ENCODE assay signal across 8 cellular contexts in the genomic region with DNA sequence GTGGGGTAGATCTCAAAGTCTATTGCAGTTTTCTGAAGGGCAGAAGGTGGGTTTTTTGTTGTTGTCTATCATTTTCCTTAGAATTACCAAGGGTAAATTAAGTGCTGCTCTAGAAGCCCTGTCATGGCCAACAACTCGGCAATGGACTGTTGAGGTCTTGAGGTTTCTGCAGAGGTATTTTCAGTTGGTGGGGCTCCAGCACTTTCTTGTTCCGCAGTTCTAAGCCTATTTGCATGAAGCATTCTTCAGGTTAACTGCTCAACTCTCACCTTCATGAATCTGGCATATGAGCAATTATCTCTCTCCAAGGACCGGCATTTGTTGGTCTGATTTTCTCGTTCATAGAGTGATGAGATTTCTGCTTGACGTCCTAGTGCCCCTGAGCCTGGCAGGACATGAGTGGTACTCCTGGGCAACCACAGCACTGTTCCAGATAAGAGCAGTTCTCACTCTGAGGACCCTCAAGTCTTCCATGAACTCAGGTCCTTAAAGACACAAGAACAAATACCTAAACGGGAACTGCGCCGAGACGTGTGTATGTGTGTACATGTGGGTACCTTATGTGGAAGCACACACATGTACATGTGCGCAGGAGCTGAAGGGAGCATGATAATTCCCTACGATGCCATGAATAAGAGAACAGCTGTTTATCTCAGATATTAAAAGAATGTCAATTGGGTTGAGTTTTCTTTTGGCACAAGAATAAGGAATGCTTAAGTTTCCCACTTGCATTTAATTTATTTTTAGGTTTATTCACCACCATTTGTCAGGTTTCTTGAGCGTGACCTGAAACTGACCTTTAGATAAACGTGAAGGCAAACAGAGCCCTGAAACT.
DNase-seq lines count a peak whose midpoint lies in the region; ATAC-seq and TF ChIP-seq lines count a peak whose summit lies in the region.

No MANE protein-coding gene starts in this region.

- H3K27ac Mint-ChIP-seq in effector memory CD8-positive, alpha-beta T cell = no peak overlapping the region

- no peak overlapping the region for H3K9ac ChIP-seq in MM.1S (ENCODE audit: low read length)
- H3K9ac ChIP-seq in parathyroid adenoma = no peak overlapping the region

- TF ChIP-seq CTCF in MM.1S (IDR thresholded peaks at IDR 0.05; ENCODE audit: low read length) = no peak
- no peak for TF ChIP-seq CTCF in parathyroid adenoma (IDR thresholded peaks at IDR 0.05)

- H3K4me1 ChIP-seq in MM.1S (ENCODE audit: low read length) (peaks cover 35% of the 10 kb centered on the region), parathyroid adenoma (peaks cover 11% of the 10 kb centered on the region)

- H3K27me3 ChIP-seq in MM.1S (replicated peaks; ENCODE audit: insufficient read depth, low read length) (peaks cover 23% of the 10 kb centered on the region), parathyroid adenoma (ENCODE audit: control insufficient read depth, insufficient read depth, low read length) (no peaks in the 10 kb centered on the region)

- H4K20me1 ChIP-seq in MM.1S (ENCODE audit: insufficient read depth, low read length) = no peaks in the 10 kb centered on the region

- no peak for DNase-seq in MM.1S
- no peak for DNase-seq in effector memory CD8-positive, alpha-beta T cell
- DNase-seq in SIG-M5 treated with dmso at 0.1 percent for 504 hours (lab: John Stamatoyannopoulos, UW; ENCODE audit: unreplicated experiment) = no peak
- no peak for DNase-seq in DMS153 treated with DMSO at 0.1 percent for 48 hours (lab: John Stamatoyannopoulos, UW; ENCODE audit: unreplicated experiment)
- DNase-seq in GOT3 (lab: John Stamatoyannopoulos, UW) = no peak

- H3K4me2 ChIP-seq in MM.1S (ENCODE audit: low read depth, low read length) (peak overlapping the region; percentile 77), parathyroid adenoma (ENCODE audit: low read length) (peak overlapping the region; percentile 42)

- peaks cover 6 to 7% of the 10 kb centered on the region in 2 donors for H3K9me3 Mint-ChIP-seq in effector memory CD8-positive, alpha-beta T cell

- peaks cover 0 to 2% of the 10 kb centered on the region in 2 donors for H3K4me1 Mint-ChIP-seq in effector memory CD8-positive, alpha-beta T cell (ENCODE audit: low read depth in 2 of 2)

- H3K27ac ChIP-seq in MM.1S (ENCODE audit: low read length) = no peak overlapping the region
- peak overlapping the region; percentile 31 for H3K27ac ChIP-seq in parathyroid adenoma

- peaks cover 18% of the 10 kb centered on the region for H3F3A ChIP-seq in MM.1S (ENCODE audit: insufficient read depth, low read length)

- no peak overlapping the region for H3K4me3 ChIP-seq in MM.1S (ENCODE audit: low read length)
- peak overlapping the region; percentile 46 for H3K4me3 ChIP-seq in parathyroid adenoma (ENCODE audit: low read depth, low read length)

- H2AFZ ChIP-seq in MM.1S (ENCODE audit: low read length) = no peak overlapping the region
- H2AFZ ChIP-seq in parathyroid adenoma = peak overlapping the region; percentile 54

- ATAC-seq in GM18870 (IDR thresholded peaks at IDR 0.05; ENCODE audit: unreplicated experiment) (peak; percentile 61), HG02642 (IDR thresholded peaks at IDR 0.05; ENCODE audit: poor library complexity, unreplicated experiment) (peak; percentile 77)
- ATAC-seq in effector memory CD8-positive, alpha-beta T cell (replicated peaks) = no peak

- H3K9me2 ChIP-seq in MM.1S (replicated peaks; ENCODE audit: insufficient read depth, low read length) = no peaks in the 10 kb centered on the region

- H3K9me3 ChIP-seq in MM.1S (replicated peaks; ENCODE audit: insufficient read depth, low read length) = no peaks in the 10 kb centered on the region
- H3K9me3 ChIP-seq in parathyroid adenoma (ENCODE audit: control insufficient read depth, low read length) = no peaks in the 10 kb centered on the region

- H3K36me3 Mint-ChIP-seq in effector memory CD8-positive, alpha-beta T cell (ENCODE audit: insufficient read depth) = no peaks in the 10 kb centered on the region

- no peak overlapping the region for H3K4me3 Mint-ChIP-seq in effector memory CD8-positive, alpha-beta T cell

- H3K36me3 ChIP-seq in MM.1S (replicated peaks; ENCODE audit: insufficient read depth, low read length) (no peaks in the 10 kb centered on the region), parathyroid adenoma (ENCODE audit: control insufficient read depth, insufficient read depth, low read length) (no peaks in the 10 kb centered on the region)

- no peaks in the 10 kb centered on the region for H3K27me3 Mint-ChIP-seq in effector memory CD8-positive, alpha-beta T cell

- no peaks in the 10 kb centered on the region for H3K79me2 ChIP-seq in MM.1S (ENCODE audit: low read length)
- no peaks in the 10 kb centered on the region for H3K79me2 ChIP-seq in parathyroid adenoma
